Comparison of ENCODE assay signal across 12 cellular contexts in the genomic region with DNA sequence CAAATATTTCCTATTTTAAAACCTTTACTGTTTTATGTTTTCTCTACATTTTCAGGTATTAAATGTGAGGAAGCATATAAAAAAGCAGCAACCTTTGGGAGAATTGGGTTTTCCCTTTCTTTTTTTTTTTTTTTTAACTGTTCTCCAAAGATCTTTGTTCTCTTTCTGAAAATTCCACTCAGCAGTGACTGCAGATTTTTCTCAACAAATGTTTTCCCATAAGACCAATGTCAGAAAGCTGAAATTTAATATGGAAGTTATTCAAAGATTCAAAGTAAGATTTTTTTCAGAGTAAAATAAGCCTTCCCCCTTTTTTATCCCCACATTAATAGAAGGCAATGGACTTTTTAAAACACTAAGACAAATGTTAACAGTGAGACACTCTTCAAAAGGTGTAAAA.
"Had no signal": no experiment of that assay in that cellular context is flagged by ENCODE, and none has a peak within 500 bp of the region (broad histone marks: within the 10 kb centered on the region; RNA-seq: fewer than 3 reads in every experiment).

No MANE protein-coding gene starts in this region.

- DNase-seq: activated CD4-positive, alpha-beta T cell treated with anti-CD3 and anti-CD28 coated beads for 48 hours; activated CD8-positive, alpha-beta memory T cell treated with anti-CD3 and anti-CD28 coated beads, Interleukin-2, amount 50 U/mL, for 48 hours; activated CD8-positive, alpha-beta T cell treated with anti-CD3 and anti-CD28 coated beads, Interleukin-2, amount 10 ng/mL, durations not matched to agents 7 days and 5 days; activated naive CD4-positive, alpha-beta T cell; cortex of kidney; effector memory CD4-positive, alpha-beta T cell; left cardiac atrium; ovary; stimulated activated CD4-positive, alpha-beta T cell treated with anti-CD3 and anti-CD28 coated beads, Interleukin-4, amount 100 ng/mL, for 4 hours; stomach had no signal

- H3K4me3 ChIP-seq: ovary, stomach had no signal

- H3K27ac Mint-ChIP-seq: activated CD8-positive, alpha-beta T cell treated with anti-CD3 and anti-CD28 coated beads, Interleukin-2, amount 10 ng/mL, durations not matched to agents 7 days and 5 days; T-helper 1 cell treated with Interleukin-12 subunit alpha and Interleukin-12 subunit beta and Interleukin-4 antibody, amounts not matched to agents 30 μg/mL and 1 μg/mL, for 36 hours had no signal

- H3K27ac ChIP-seq: ovary, stomach had no signal

- H3K9me3 Mint-ChIP-seq: central memory CD8-positive, alpha-beta T cell; T-helper 1 cell treated with Interleukin-12 subunit alpha and Interleukin-12 subunit beta and Interleukin-4 antibody, amounts not matched to agents 30 μg/mL and 1 μg/mL, for 36 hours had no signal

- H3K27me3 Mint-ChIP-seq: central memory CD8-positive, alpha-beta T cell had no signal

- H3K4me3 Mint-ChIP-seq: activated CD8-positive, alpha-beta T cell treated with anti-CD3 and anti-CD28 coated beads, Interleukin-2, amount 10 ng/mL, durations not matched to agents 7 days and 5 days; central memory CD8-positive, alpha-beta T cell; T-helper 1 cell treated with Interleukin-12 subunit alpha and Interleukin-12 subunit beta and Interleukin-4 antibody, amounts not matched to agents 30 μg/mL and 1 μg/mL, for 36 hours had no signal

- H3K9me3 ChIP-seq: ovary, stomach had no signal

- H3K4me1 Mint-ChIP-seq: central memory CD8-positive, alpha-beta T cell had no signal

- H3K36me3 ChIP-seq: ovary, stomach had no signal

- ATAC-seq: activated CD8-positive, alpha-beta T cell treated with anti-CD3 and anti-CD28 coated beads, Interleukin-2, amount 10 ng/mL, durations not matched to agents 7 days and 5 days; left cardiac atrium had no signal

- H3K27me3 ChIP-seq: ovary, stomach had no signal
